ENCODE assay signal across 21 cellular contexts in the genomic region with DNA sequence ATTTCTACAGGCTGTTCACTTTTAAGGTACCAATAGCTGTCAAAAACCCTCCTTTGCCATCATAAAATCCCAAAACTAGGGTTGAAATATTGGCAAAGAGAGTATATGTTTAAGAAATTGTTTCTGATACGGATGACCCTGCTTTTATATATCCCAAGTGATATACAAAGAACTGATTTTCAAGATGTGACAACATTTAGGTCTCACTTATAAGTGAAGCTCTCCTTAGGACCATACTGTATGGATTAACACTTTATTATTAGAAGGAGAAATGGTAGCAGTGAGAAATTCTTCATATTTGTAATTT. TPM values are rescaled to one million over a fixed set of nuclear protein-coding genes. Genes with fewer than 3 reads are reported as not detected.
"Had no signal": no experiment of that assay in that cellular context is flagged by ENCODE, and none has a peak within 500 bp of the region (broad histone marks: within the 10 kb centered on the region; RNA-seq: fewer than 3 reads in every experiment).

No MANE protein-coding gene starts in this region.

- H3K9me3 Mint-ChIP-seq: naive thymus-derived CD4-positive, alpha-beta T cell; nephron progenitor cell had no signal

- H3K27ac ChIP-seq: dorsolateral prefrontal cortex, epithelial cell of prostate, esophagus muscularis mucosa, gastrocnemius medialis, heart right ventricle, parathyroid adenoma, prostate gland, sigmoid colon, skin epidermis, stomach, thoracic aorta, transverse colon had no signal

- H2AFZ ChIP-seq: parathyroid adenoma had no signal

- H3K4me3 Mint-ChIP-seq: naive thymus-derived CD4-positive, alpha-beta T cell; nephron progenitor cell had no signal

- H3K4me3 ChIP-seq: dorsolateral prefrontal cortex, esophagus muscularis mucosa, gastrocnemius medialis, heart right ventricle, prostate gland, sigmoid colon, skin epidermis, stomach, thoracic aorta, transverse colon had no signal

- H3K27ac Mint-ChIP-seq: naive thymus-derived CD4-positive, alpha-beta T cell; nephron progenitor cell had no signal

- H3K27me3 ChIP-seq: dorsolateral prefrontal cortex, esophagus muscularis mucosa, gastrocnemius medialis, heart right ventricle, sigmoid colon, stomach, transverse colon had no signal

- H3K4me1 ChIP-seq: esophagus muscularis mucosa, gastrocnemius medialis, heart right ventricle, parathyroid adenoma, prostate gland, sigmoid colon had no signal

- H3K36me3 Mint-ChIP-seq: naive thymus-derived CD4-positive, alpha-beta T cell had no signal

- H3K9ac ChIP-seq: parathyroid adenoma had no signal

- DNase-seq: cortex of kidney; effector memory CD4-positive, alpha-beta T cell; gastrocnemius medialis; nephron progenitor cell; sigmoid colon; stimulated activated CD4-positive, alpha-beta T cell treated with anti-CD3 and anti-CD28 coated beads, Interleukin-2, amount 100 ng/mL, for 24 hours; stimulated activated CD4-positive, alpha-beta T cell treated with anti-CD3 and anti-CD28 coated beads, Interleukin-4, amount 100 ng/mL, for 4 hours had no signal

- H3K79me2 ChIP-seq: parathyroid adenoma had no signal

- H3K4me1 Mint-ChIP-seq: nephron progenitor cell had no signal

- ATAC-seq: gastrocnemius medialis had no signal

- H3K36me3 ChIP-seq: esophagus muscularis mucosa, gastrocnemius medialis, heart right ventricle, prostate gland, sigmoid colon, stomach, thoracic aorta, transverse colon had no signal

RNA-seq across cellular contexts. Expression of a gene that starts 33.2 kb away (rescaled TPM):
- total RNA-seq: fibroblast of villous mesenchyme; gastrocnemius medialis; mesenteric fat pad; mononuclear cell; naive thymus-derived CD4-positive, alpha-beta T cell had no signal
